27 cellular contexts compared by ENCODE assay signal in the genomic region with DNA sequence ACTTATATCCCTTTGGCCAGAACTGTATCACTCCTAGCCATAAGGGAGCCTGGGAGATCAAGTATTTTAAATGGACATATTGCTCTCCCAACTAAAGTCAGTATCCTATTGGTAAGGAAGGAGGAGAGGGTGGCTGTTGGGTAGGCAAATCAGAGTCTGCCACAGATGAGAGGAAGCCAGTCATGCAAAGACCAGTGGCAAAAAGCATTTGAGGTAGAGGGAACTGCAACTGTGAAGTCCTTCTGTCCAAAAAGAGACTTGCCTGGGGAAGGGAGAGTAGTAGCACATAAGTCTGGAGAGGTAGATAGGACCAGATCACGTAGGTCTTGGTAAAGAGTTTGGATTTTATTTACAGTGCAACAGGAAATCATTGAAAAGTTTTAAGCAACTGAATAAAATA.
"Had no signal": no experiment of that assay in that cellular context is flagged by ENCODE, and none has a peak within 500 bp of the region (broad histone marks: within the 10 kb centered on the region; RNA-seq: fewer than 3 reads in every experiment).

No MANE protein-coding gene starts in this region.

- H3K4me3 Mint-ChIP-seq: immature natural killer cell; mesothelial cell of epicardium; naive B cell; natural killer cell; nephron progenitor cell; stimulated activated naive B cell treated with anti-CD40 and anti-IgM and Interleukin-4, amounts not matched to agents 10 μg/mL and 1 μg/mL and 100 μg/mL, for 72 hours had no signal

- ATAC-seq: natural killer cell; sciatic nerve; stimulated activated naive B cell treated with anti-CD40 and anti-IgM and Interleukin-4, amounts not matched to agents 10 μg/mL and 1 μg/mL and 100 μg/mL, for 72 hours; stimulated activated naive CD8-positive, alpha-beta T cell treated with anti-CD3 and anti-CD28 coated beads, Interleukin-15, Interleukin-2, amounts not matched to agents 100 U/mL and 50 U/mL, for 24 hours had no signal

- H3K4me3 ChIP-seq: left ventricle myocardium inferior, lung, ovary, right atrium auricular region, skin epidermis, stomach, testis, thyroid gland, transverse colon, upper lobe of left lung, vagina had no signal

- H3K4me1 ChIP-seq: left ventricle myocardium inferior, right atrium auricular region, stomach, testis, thyroid gland, transverse colon, upper lobe of left lung, vagina had no signal

- H3K27ac Mint-ChIP-seq: immature natural killer cell; mesothelial cell of epicardium; naive B cell; natural killer cell; nephron progenitor cell; progenitor cell of endocrine pancreas; stimulated activated naive B cell treated with anti-CD40 and anti-IgM and Interleukin-4, amounts not matched to agents 10 μg/mL and 1 μg/mL and 100 μg/mL, for 72 hours had no signal

- H3K27me3 ChIP-seq: ovary, right atrium auricular region, stomach, testis, thyroid gland, transverse colon, upper lobe of left lung, vagina had no signal

- H3K27me3 Mint-ChIP-seq: naive B cell, progenitor cell of endocrine pancreas had no signal

- H3K36me3 Mint-ChIP-seq: mesothelial cell of epicardium, naive B cell, natural killer cell had no signal

- H3K27ac ChIP-seq: left ventricle myocardium inferior, ovary, right atrium auricular region, skin epidermis, stomach, testis, thyroid gland, transverse colon, upper lobe of left lung, vagina had no signal

- H3K36me3 ChIP-seq: left ventricle myocardium inferior, ovary, right atrium auricular region, stomach, thyroid gland, transverse colon, upper lobe of left lung, vagina had no signal

- DNase-seq: hypothalamus; immature natural killer cell; kidney; left ventricle myocardium inferior; mesendoderm; naive B cell; natural killer cell; nephron progenitor cell; ovary; stimulated activated CD4-positive, alpha-beta T cell treated with anti-CD3 and anti-CD28 coated beads, Interleukin-12 subunit alpha, Interleukin-12 subunit beta, amount 100 ng/mL, for 4 hours; stimulated activated CD4-positive, alpha-beta T cell treated with anti-CD3 and anti-CD28 coated beads, Interleukin-15, amount 100 ng/mL, for 24 hours; stimulated activated CD4-positive, alpha-beta T cell treated with anti-CD3 and anti-CD28 coated beads, Interleukin-2, amount 100 ng/mL, for 24 hours; stimulated activated CD4-positive, alpha-beta T cell treated with anti-CD3 and anti-CD28 coated beads, Interleukin-4, amount 100 ng/mL, for 1 hour; stimulated activated naive B cell treated with anti-CD40 and anti-IgM and Interleukin-4, amounts not matched to agents 10 μg/mL and 1 μg/mL and 100 μg/mL, for 72 hours; stimulated activated naive CD8-positive, alpha-beta T cell treated with anti-CD3 and anti-CD28 coated beads, Interleukin-15, Interleukin-2, amounts not matched to agents 100 U/mL and 50 U/mL, for 24 hours; stomach; testis; thyroid gland; transverse colon; upper lobe of left lung had no signal

- H3K9me3 Mint-ChIP-seq: mesothelial cell of epicardium; natural killer cell; stimulated activated naive B cell treated with anti-CD40 and anti-IgM and Interleukin-4, amounts not matched to agents 10 μg/mL and 1 μg/mL and 100 μg/mL, for 72 hours had no signal

- H3K4me1 Mint-ChIP-seq: immature natural killer cell, mesothelial cell of epicardium, natural killer cell had no signal

- H3K9me3 ChIP-seq: left ventricle myocardium inferior, ovary, right atrium auricular region, stomach, testis, thyroid gland, transverse colon, upper lobe of left lung, vagina had no signal
